Comparison of ENCODE assay signal across 9 cellular contexts in the genomic region with DNA sequence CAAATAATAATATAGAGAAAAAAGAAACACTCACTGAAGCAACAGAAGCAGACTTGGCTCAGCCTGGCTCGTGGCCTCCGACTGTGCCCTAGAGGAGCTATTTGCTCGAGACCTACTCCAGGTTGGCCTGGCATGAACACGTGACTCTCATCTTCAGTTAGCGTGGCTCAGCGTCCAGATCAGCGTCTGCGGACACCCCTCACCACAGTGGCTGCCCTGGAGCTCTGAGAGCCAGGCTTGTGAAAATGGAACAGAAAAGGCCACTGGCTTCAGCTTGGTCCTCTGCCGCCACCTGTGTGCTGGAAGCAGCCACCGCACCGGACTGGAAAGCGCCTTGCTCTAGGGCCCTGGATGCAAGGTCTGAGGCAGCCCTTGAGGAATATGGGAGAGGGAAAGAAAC.
DNase-seq lines count a peak whose midpoint lies in the region; ATAC-seq, FAIRE-seq and TF ChIP-seq lines count a peak whose summit lies in the region.
"Had no signal": no experiment of that assay in that cellular context is flagged by ENCODE, and none has a peak within 500 bp of the region (broad histone marks: within the 10 kb centered on the region; RNA-seq: fewer than 3 reads in every experiment).

No MANE protein-coding gene starts in this region.

- H3K4me3 ChIP-seq in astrocyte (ENCODE audit: insufficient read depth, low read depth, low read length), result no peak overlapping the region
- peak overlapping the region; percentile 54 for H3K4me3 ChIP-seq in osteoblast (ENCODE audit: insufficient read depth, low read length)
- H3K4me3 ChIP-seq in effector memory CD4-positive, alpha-beta T cell (ENCODE audit: insufficient read depth, low read depth, low read length, poor library complexity, severe bottlenecking), result no peak overlapping the region

- no peak overlapping the region for H2AFZ ChIP-seq in astrocyte (ENCODE audit: low read depth, low read length)
- H2AFZ ChIP-seq in osteoblast (ENCODE audit: low read length), result peak overlapping the region; percentile 63

- no peaks in the 10 kb centered on the region for H4K20me1 ChIP-seq in astrocyte (ENCODE audit: insufficient read depth, low read length)
- no peaks in the 10 kb centered on the region for H4K20me1 ChIP-seq in osteoblast (ENCODE audit: insufficient read depth, low read length)

- no peak overlapping the region for H3K27ac Mint-ChIP-seq in astrocyte (ENCODE audit: unreplicated experiment)
- H3K27ac Mint-ChIP-seq: B cell had no signal

- peaks cover 9% of the 10 kb centered on the region for H3K9me3 Mint-ChIP-seq in astrocyte (ENCODE audit: unreplicated experiment)

- H3K9me3 ChIP-seq in astrocyte (ENCODE audit: insufficient read depth, low read depth, low read length) (no peaks in the 10 kb centered on the region), osteoblast (ENCODE audit: low read depth, low read length) (no peaks in the 10 kb centered on the region)
- H3K9me3 ChIP-seq in effector memory CD4-positive, alpha-beta T cell (ENCODE audit: control insufficient read depth, low read length), result no peaks in the 10 kb centered on the region

- no peaks in the 10 kb centered on the region for H3K4me1 Mint-ChIP-seq in astrocyte (ENCODE audit: low read depth, unreplicated experiment)
- H3K4me1 Mint-ChIP-seq: B cell had no signal

- no peaks in the 10 kb centered on the region for H3K36me3 Mint-ChIP-seq in astrocyte (ENCODE audit: low read depth, unreplicated experiment)

- no peak overlapping the region for H3K27ac ChIP-seq in astrocyte (ENCODE audit: low read depth, low read length)
- no peak overlapping the region for H3K27ac ChIP-seq in osteoblast (ENCODE audit: low read depth, low read length)
- no peak overlapping the region for H3K27ac ChIP-seq in effector memory CD4-positive, alpha-beta T cell (ENCODE audit: insufficient read depth, low read length, poor library complexity, severe bottlenecking)

- DNase-seq in NCI-H146 (lab: John Stamatoyannopoulos, UW), result peak; percentile 29
- DNase-seq in NCI-H146 treated with DMSO at 0.1 percent for 48 hours (lab: John Stamatoyannopoulos, UW; ENCODE audit: unreplicated experiment), result no peak
- DNase-seq in astrocyte (ENCODE audit: low read depth), result no peak
- DNase-seq in osteoblast (ENCODE audit: insufficient read length, low spot score, missing footprints), result peak; percentile 85
- DNase-seq in effector memory CD4-positive, alpha-beta T cell, result no peak
- no peak for DNase-seq in activated effector memory CD4-positive, alpha-beta T cell treated with Interleukin-2 at 50 U/mL for 16 hours
- DNase-seq in NCI-H2107 (lab: John Stamatoyannopoulos, UW), result no peak

- H3K27me3 Mint-ChIP-seq in astrocyte (ENCODE audit: low read depth, unreplicated experiment), result no peaks in the 10 kb centered on the region
- H3K27me3 Mint-ChIP-seq: B cell had no signal

- no peak overlapping the region for H3K9ac ChIP-seq in astrocyte (ENCODE audit: low read length)

- H3K4me2 ChIP-seq in astrocyte (ENCODE audit: low read length), result no peak overlapping the region
- peak overlapping the region; percentile 48 for H3K4me2 ChIP-seq in osteoblast (ENCODE audit: insufficient read depth, low read length)

- ATAC-seq in HG03045 (IDR thresholded peaks at IDR 0.05; ENCODE audit: unreplicated experiment), result peak; percentile 56

- H3K36me3 ChIP-seq in astrocyte (ENCODE audit: insufficient read depth, low read length) (no peaks in the 10 kb centered on the region), osteoblast (ENCODE audit: insufficient read depth, low read length) (no peaks in the 10 kb centered on the region)
- no peaks in the 10 kb centered on the region for H3K36me3 ChIP-seq in effector memory CD4-positive, alpha-beta T cell (ENCODE audit: control insufficient read depth, insufficient read depth, low read length)

- H3K79me2 ChIP-seq in astrocyte (ENCODE audit: insufficient read depth, low read length), result no peaks in the 10 kb centered on the region
- no peaks in the 10 kb centered on the region for H3K79me2 ChIP-seq in osteoblast (ENCODE audit: insufficient read depth, low read length)

- no peak for FAIRE-seq in astrocyte (lab: Jason Lieb, UNC)

- H3K4me3 Mint-ChIP-seq in astrocyte (ENCODE audit: unreplicated experiment), result no peak overlapping the region
- H3K4me3 Mint-ChIP-seq: B cell had no signal

- H3K27me3 ChIP-seq in astrocyte (ENCODE audit: insufficient read depth, low read length), result no peaks in the 10 kb centered on the region
- no peaks in the 10 kb centered on the region for H3K27me3 ChIP-seq in osteoblast (ENCODE audit: insufficient read depth, low read length)
- H3K27me3 ChIP-seq in effector memory CD4-positive, alpha-beta T cell (replicated peaks; ENCODE audit: control insufficient read depth, insufficient read depth, low read length, poor library complexity, severe bottlenecking), result no peaks in the 10 kb centered on the region

- H3K4me1 ChIP-seq in astrocyte (ENCODE audit: insufficient read depth, low read length) (no peaks in the 10 kb centered on the region), osteoblast (ENCODE audit: insufficient read depth, low read length) (no peaks in the 10 kb centered on the region)
- H3K4me1 ChIP-seq in effector memory CD4-positive, alpha-beta T cell (ENCODE audit: control insufficient read depth, insufficient read depth, low read length, poor library complexity, severe bottlenecking), result no peaks in the 10 kb centered on the region

- TF ChIP-seq CTCF in astrocyte (IDR thresholded peaks at IDR 0.05; ENCODE audit: insufficient read depth, low read depth, low read length) (peak; percentile 18), osteoblast (IDR thresholded peaks at IDR 0.05; ENCODE audit: extremely low read depth, low read depth, low read length) (peak; percentile 51)

Comparison
In these comparisons a context has a peak if more than half of its experiments do, and no peak if none do; other contexts are left out.
1. DNase-seq: peak in NCI-H146 (single experiment) and osteoblast (single experiment); none in NCI-H146 treated with DMSO at 0.1 percent for 48 hours (single experiment), astrocyte (single experiment), effector memory CD4-positive, alpha-beta T cell (0 of 3), activated effector memory CD4-positive, alpha-beta T cell treated with Interleukin-2 at 50 U/mL for 16 hours (single experiment) and NCI-H2107 (single experiment).